Comparison of ENCODE assay signal across 12 cellular contexts in the genomic region with DNA sequence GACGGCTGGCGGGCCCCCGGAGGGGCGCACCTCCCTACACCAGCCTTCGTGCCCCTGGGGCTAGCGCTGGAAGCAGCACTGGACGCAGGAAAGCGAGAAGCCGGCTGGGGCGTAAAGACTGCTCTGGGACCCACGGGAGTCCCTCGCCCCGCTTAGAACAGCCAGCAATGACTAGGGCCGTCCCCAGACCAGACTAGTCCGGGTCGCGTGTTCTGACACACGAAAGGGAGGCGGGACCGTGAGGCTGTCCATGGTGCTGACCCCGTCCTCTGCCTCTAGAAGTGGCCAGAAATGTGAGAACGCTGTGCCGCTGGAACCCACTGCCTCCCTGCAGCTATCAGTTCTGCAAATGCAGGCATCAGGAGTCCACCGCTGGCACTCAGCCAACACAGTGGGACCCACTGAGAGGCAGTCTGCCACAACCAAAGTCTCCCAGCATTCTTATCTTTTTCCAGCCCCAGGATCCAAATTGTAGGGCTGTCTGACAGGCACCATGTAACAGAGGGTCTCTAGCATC. TPM values are rescaled to one million over a fixed set of nuclear protein-coding genes. Genes with fewer than 3 reads are reported as not detected.
DNase-seq lines count a peak whose midpoint lies in the region; ATAC-seq, FAIRE-seq and TF ChIP-seq lines count a peak whose summit lies in the region.
"Had no signal": no experiment of that assay in that cellular context is flagged by ENCODE, and none has a peak within 500 bp of the region (broad histone marks: within the 10 kb centered on the region; RNA-seq: fewer than 3 reads in every experiment).

A gene with protein sequence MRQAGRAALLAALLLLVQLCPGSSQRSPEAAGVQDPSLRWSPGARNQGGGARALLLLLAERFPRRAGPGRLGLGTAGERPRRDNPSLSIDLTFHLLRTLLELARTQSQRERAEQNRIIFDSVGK (minus strand): TSS at position 87 of the 517 bp plus-strand sequence. CDS start 550 bp downstream, outside the sequence.

- ATAC-seq in RWPE2 (ENCODE audit: low read depth) (peak; percentile 59), HG03025 (IDR thresholded peaks at IDR 0.05; ENCODE audit: low FRiP score, unreplicated experiment) (no peak)

- peaks cover 11% of the 10 kb centered on the region for H3K4me1 Mint-ChIP-seq in CD14-positive monocyte

- peaks cover 46% of the 10 kb centered on the region for H3K27me3 ChIP-seq in RWPE2 (ENCODE audit: insufficient read depth, poor library complexity, severe bottlenecking)

- H3K27ac ChIP-seq in RWPE2 (ENCODE audit: poor library complexity, severe bottlenecking), result no peak within 1 kb of the TSS
- H3K27ac ChIP-seq: epithelial cell of prostate, upper lobe of left lung had no signal

- DNase-seq in DMS 273 treated with DMSO at 0.1 percent for 48 hours (lab: John Stamatoyannopoulos, UW), result peak; percentile 59
- DNase-seq in RWPE2 (ENCODE audit: low spot score), result peak; percentile 67
- DNase-seq in fibroblast of gingiva (ENCODE audit: low read depth), result peak; percentile 19
- peak; percentile 34 for DNase-seq in myocyte (ENCODE audit: low read depth)
- DNase-seq in stimulated activated CD4-positive, alpha-beta T cell treated with anti-CD3 and anti-CD28 coated beads, Interleukin-4, amount 100 ng/mL, for 1 hour, result no peak
- no peak for DNase-seq in CD14-positive monocyte (ENCODE audit: low spot score)
- no peak for DNase-seq in RCC 7860 (ENCODE audit: low spot score)
- DNase-seq: activated CD4-positive, alpha-beta T cell treated with anti-CD3 and anti-CD28 coated beads, Interleukin-2, amount 10 ng/mL, durations not matched to agents 7 days and 5 days; NCI-H1694 had no signal

- H3K9me3 ChIP-seq in RWPE2 (ENCODE audit: severe bottlenecking), result no peaks in the 10 kb centered on the region
- H3K9me3 ChIP-seq: upper lobe of left lung had no signal

- H3K27ac Mint-ChIP-seq in CD14-positive monocyte, result no peak within 1 kb of the TSS
- H3K27ac Mint-ChIP-seq: activated CD4-positive, alpha-beta T cell treated with anti-CD3 and anti-CD28 coated beads, Interleukin-2, amount 10 ng/mL, durations not matched to agents 7 days and 5 days had no signal

- peaks cover 0 to 6% (median 1%) of the 10 kb centered on the region in 7 donors for H3K9me3 Mint-ChIP-seq in CD14-positive monocyte
- H3K9me3 Mint-ChIP-seq: activated CD4-positive, alpha-beta T cell treated with anti-CD3 and anti-CD28 coated beads, Interleukin-2, amount 10 ng/mL, durations not matched to agents 7 days and 5 days had no signal

- intact Hi-C loops in CD14-positive monocyte (cut with micrococcal nuclease), result no loop called here

- no peaks in the 10 kb centered on the region for H3K36me3 ChIP-seq in RWPE2 (ENCODE audit: low read depth)

- no peak within 1 kb of the TSS for H3K4me3 ChIP-seq in RWPE2 (ENCODE audit: severe bottlenecking)

- H3K27me3 Mint-ChIP-seq in CD14-positive monocyte (ENCODE audit: low read depth in 3 of 3), result peaks cover 38 to 48% (median 46%) of the 10 kb centered on the region in 3 donors

- TF ChIP-seq CTCF in RWPE2 (IDR thresholded peaks at IDR 0.05; ENCODE audit: poor library complexity, severe bottlenecking), result no peak
- TF ChIP-seq CTCF in CD14-positive monocyte (IDR thresholded peaks at IDR 0.05), result no peak

- peak within 1 kb of the TSS in 1 of 2 donors; percentile 73 for H3K4me3 Mint-ChIP-seq in CD14-positive monocyte
- H3K4me3 Mint-ChIP-seq: activated CD4-positive, alpha-beta T cell treated with anti-CD3 and anti-CD28 coated beads, Interleukin-2, amount 10 ng/mL, durations not matched to agents 7 days and 5 days had no signal

- H3K4me1 ChIP-seq in RWPE2 (ENCODE audit: insufficient read depth, poor library complexity, severe bottlenecking), result no peaks in the 10 kb centered on the region

- H3K36me3 Mint-ChIP-seq in CD14-positive monocyte, result peaks cover 36 to 45% of the 10 kb centered on the region in 2 donors

- no peak for FAIRE-seq in RCC 7860 (lab: Jason Lieb, UNC)

RNA-seq across cellular contexts. Expression of the gene that starts here (rescaled TPM):
- 2.4 and 6.6 TPM in 2 replicates for total RNA-seq in myocyte
- 2.2 TPM for polyA plus RNA-seq in myocyte (2012)
- under 1 TPM; 0.39 to 0.60 TPM for polyA plus RNA-seq in CD14-positive monocyte

Comparison
In these comparisons a context has a peak if more than half of its experiments do, and no peak if none do; other contexts are left out.
1. DNase-seq: peak in DMS 273 treated with DMSO at 0.1 percent for 48 hours (single experiment), RWPE2 (single experiment), fibroblast of gingiva (single experiment) and myocyte (single experiment); none in stimulated activated CD4-positive, alpha-beta T cell treated with anti-CD3 and anti-CD28 coated beads, Interleukin-4, amount 100 ng/mL, for 1 hour (single experiment), CD14-positive monocyte (single experiment) and RCC 7860 (single experiment).